In genomic region chr1:236795757-236796719, GRCh38 we compare ENCODE assay signal across 8 cellular contexts. TPM values are rescaled to one million over a fixed set of nuclear protein-coding genes. Genes with fewer than 3 reads are reported as not detected.
DNase-seq lines count a peak whose midpoint lies in the region; ATAC-seq and TF ChIP-seq lines count a peak whose summit lies in the region.

No MANE protein-coding gene starts in this region.

- WGBS in esophagus muscularis mucosa, result 1% methylated on average over 39 of the region's 41 CpGs

- intact Hi-C loops in activated CD4-positive, alpha-beta memory T cell treated with anti-CD3 and anti-CD28 coated beads for 36 hours (cut with micrococcal nuclease), result loop anchor here (1.0 to 5.0 kb wide), 3 partner anchors 192 to 514 kb away; partner anchors contain the start of gene HEATR1
- intact Hi-C loops in esophagus muscularis mucosa (cut with DNase I), result loop anchor here (10.0 kb wide), 1 partner anchor 191 kb away; the partner anchor contains the start of gene HEATR1

- CTCF ChIA-PET in activated CD4-positive, alpha-beta memory T cell treated with anti-CD3 and anti-CD28 coated beads for 36 hours (lab: Charles Lee), result interaction anchor here (1.0 kb wide), 1 partner anchor 37 kb away, joined by 3 read pairs; no protein-coding TSS in a partner anchor

- H3K4me1 ChIP-seq in esophagus muscularis mucosa, result peaks cover 26 to 43% (median 31%) of the 10 kb centered on the region in 4 donors

- POLR2A ChIA-PET in activated CD4-positive, alpha-beta memory T cell treated with anti-CD3 and anti-CD28 coated beads for 36 hours (lab: Charles Lee), result interaction anchor here (1.9 kb wide), 1 partner anchor 191 kb away, joined by 16 read pairs; the partner anchor contains the start of gene HEATR1

- H3K9me3 ChIP-seq in esophagus muscularis mucosa, result no peaks in the 10 kb centered on the region

- in situ Hi-C loops in KBM-7 (cut with MboI; ENCODE audit: low pct_unique_long_range_greater_than_20kb, low sequenced_read_pairs), result no loop called here

- peak overlapping the region; percentile 68 to 99 (median 88) for H3K4me3 ChIP-seq in esophagus muscularis mucosa

- peak overlapping the region; percentile 96 for H3K27ac Mint-ChIP-seq in activated CD4-positive, alpha-beta memory T cell treated with anti-CD3 and anti-CD28 coated beads for 36 hours
- H3K27ac Mint-ChIP-seq in nephron progenitor cell (peak overlapping the region; percentile 37), type B pancreatic cell (peak overlapping the region; percentile 99)

- H3K27me3 ChIP-seq in esophagus muscularis mucosa, result no peaks in the 10 kb centered on the region

- no peaks in the 10 kb centered on the region for H3K9me3 Mint-ChIP-seq in activated CD4-positive, alpha-beta memory T cell treated with anti-CD3 and anti-CD28 coated beads for 36 hours
- H3K9me3 Mint-ChIP-seq in nephron progenitor cell (no peaks in the 10 kb centered on the region), type B pancreatic cell (no peaks in the 10 kb centered on the region)

- H3K36me3 Mint-ChIP-seq in activated CD4-positive, alpha-beta memory T cell treated with anti-CD3 and anti-CD28 coated beads for 36 hours, result peaks cover 2% of the 10 kb centered on the region
- H3K36me3 Mint-ChIP-seq in nephron progenitor cell (ENCODE audit: low read depth) (peaks cover 5% of the 10 kb centered on the region), type B pancreatic cell (no peaks in the 10 kb centered on the region)

- peaks cover 38% of the 10 kb centered on the region for H3K4me1 Mint-ChIP-seq in activated CD4-positive, alpha-beta memory T cell treated with anti-CD3 and anti-CD28 coated beads for 36 hours (ENCODE audit: low read depth)
- peaks cover 46% of the 10 kb centered on the region for H3K4me1 Mint-ChIP-seq in nephron progenitor cell
- H3K4me1 Mint-ChIP-seq in type B pancreatic cell (ENCODE audit: unreplicated experiment), result peaks cover 19% of the 10 kb centered on the region

- peak overlapping the region; percentile 91 for H3K4me3 Mint-ChIP-seq in activated CD4-positive, alpha-beta memory T cell treated with anti-CD3 and anti-CD28 coated beads for 36 hours
- peak overlapping the region; percentile 94 for H3K4me3 Mint-ChIP-seq in nephron progenitor cell
- H3K4me3 Mint-ChIP-seq in type B pancreatic cell, result peak overlapping the region; percentile 94

- H3K36me3 ChIP-seq in esophagus muscularis mucosa, result peaks cover 0 to 5% (median 0%) of the 10 kb centered on the region in 4 donors

- TF ChIP-seq CTCF in esophagus muscularis mucosa (IDR thresholded peaks at IDR 0.05) (no peak), nephron progenitor cell (IDR thresholded peaks at IDR 0.05) (no peak), type B pancreatic cell (conservative IDR thresholded peaks at IDR 0.05) (no peak)

- no peaks in the 10 kb centered on the region for H3K27me3 Mint-ChIP-seq in activated CD4-positive, alpha-beta memory T cell treated with anti-CD3 and anti-CD28 coated beads for 36 hours
- H3K27me3 Mint-ChIP-seq in nephron progenitor cell (ENCODE audit: low read depth, poor library complexity) (peaks cover 23% of the 10 kb centered on the region), type B pancreatic cell (peaks cover 10% of the 10 kb centered on the region)

- TF ChIP-seq POLR2A in esophagus muscularis mucosa (IDR thresholded peaks at IDR 0.05; ENCODE audit: low read depth), result no peak

- ATAC-seq in GM21717 (IDR thresholded peaks at IDR 0.05; ENCODE audit: unreplicated experiment), result peak; percentile 40

- peak overlapping the region; percentile 93 to 97 (median 95) for H3K27ac ChIP-seq in esophagus muscularis mucosa (replicated peaks in 1 of 4)

- peak; percentile 23 for DNase-seq in GM04503 (ENCODE audit: low read depth)
- peak; percentile 56 for DNase-seq in KBM-7
- DNase-seq in activated CD4-positive, alpha-beta memory T cell treated with anti-CD3 and anti-CD28 coated beads for 36 hours, result peak; percentile 79
- DNase-seq in esophagus muscularis mucosa (ENCODE audit: extremely low spot score), result no peak
- no peak for DNase-seq in nephron progenitor cell
- no peak for DNase-seq in type B pancreatic cell (ENCODE audit: extremely low spot score, unreplicated experiment)
- no peak for DNase-seq in activated CD4-positive, CD25-positive, alpha-beta regulatory T cell treated with anti-CD3 and anti-CD28 coated beads, Interleukin-2, amount 50 U/mL, for 72 hours

- no peak for TF ChIP-seq EP300 in esophagus muscularis mucosa (IDR thresholded peaks at IDR 0.05)

RNA-seq across cellular contexts. Expression of gene MTR, which starts 0.9 kb away (rescaled TPM):
- total RNA-seq in activated CD4-positive, alpha-beta memory T cell treated with anti-CD3 and anti-CD28 coated beads for 36 hours, result 10 to 100 TPM; 46.3 to 46.6 TPM
- total RNA-seq in esophagus muscularis mucosa, result 10 to 100 TPM; 29.7 to 43.4 (median 34.6) TPM
- total RNA-seq in type B pancreatic cell (ENCODE audit: low replicate concordance), result 26.9 and 44.1 TPM in 2 replicates

Comparison
In these comparisons a context has a peak if more than half of its experiments do, and no peak if none do; other contexts are left out.
1. DNase-seq: peak in GM04503 (single experiment), KBM-7 (single experiment) and activated CD4-positive, alpha-beta memory T cell treated with anti-CD3 and anti-CD28 coated beads for 36 hours (single experiment); none in esophagus muscularis mucosa (single experiment), nephron progenitor cell (single experiment), type B pancreatic cell (single experiment) and activated CD4-positive, CD25-positive, alpha-beta regulatory T cell treated with anti-CD3 and anti-CD28 coated beads, Interleukin-2, amount 50 U/mL, for 72 hours (single experiment).
2. H3K27ac Mint-ChIP-seq: peak in every context shown above with its lines; median percentile 99 in type B pancreatic cell; 96 in activated CD4-positive, alpha-beta memory T cell treated with anti-CD3 and anti-CD28 coated beads for 36 hours; 37 in nephron progenitor cell.
3. Peak in every context shown above with its lines, with median percentiles within 50 percentile points of each other: H3K4me3 Mint-ChIP-seq.